18 cellular contexts compared by ENCODE assay signal in the genomic region with DNA sequence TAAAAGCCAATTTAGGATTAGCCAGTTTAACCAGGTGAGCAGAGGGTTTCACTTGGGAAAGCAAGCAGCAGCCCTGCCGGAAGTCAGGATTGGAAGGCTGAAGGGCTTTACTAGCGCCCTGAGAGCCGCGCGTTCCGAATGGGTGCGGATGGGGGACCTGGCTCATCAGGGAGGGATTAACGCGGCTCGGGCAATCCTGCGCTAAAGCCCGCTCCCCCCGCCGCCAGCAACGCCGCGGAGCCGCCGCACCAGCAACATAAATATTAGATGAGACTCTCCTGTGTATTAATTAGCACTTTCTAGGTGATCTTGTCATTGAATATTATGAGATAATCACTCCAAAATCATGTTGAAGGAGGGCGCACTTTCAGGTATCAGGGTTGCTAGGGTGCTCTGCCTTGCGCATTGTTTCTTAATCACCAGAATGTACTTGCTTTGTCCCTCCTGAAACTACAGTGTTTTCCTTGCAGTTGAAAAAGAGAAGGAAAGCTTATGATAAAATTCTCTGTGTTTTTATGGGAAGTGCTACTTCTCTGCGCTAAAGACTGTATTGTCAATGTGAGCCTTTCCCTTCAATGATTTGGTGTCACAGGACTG.
DNase-seq lines count a peak whose midpoint lies in the region; ATAC-seq and TF ChIP-seq lines count a peak whose summit lies in the region.
"Had no signal": no experiment of that assay in that cellular context is flagged by ENCODE, and none has a peak within 500 bp of the region (broad histone marks: within the 10 kb centered on the region; RNA-seq: fewer than 3 reads in every experiment).

No MANE protein-coding gene starts in this region.

- H2BK12ac ChIP-seq in H9 (ENCODE audit: insufficient read length, low read depth, low read length) (no peak overlapping the region), trophoblast cell (ENCODE audit: low read length) (peak overlapping the region; percentile 92)

- H4K91ac ChIP-seq in H9 (ENCODE audit: insufficient read length, low read depth, low read length), result no peak overlapping the region
- peak overlapping the region; percentile 55 for H4K91ac ChIP-seq in trophoblast cell (ENCODE audit: low read depth, low read length)

- H3K27me3 Mint-ChIP-seq in H9 (ENCODE audit: low read depth) (peaks cover 15% of the 10 kb centered on the region), WTC11 (ENCODE audit: low read depth) (peaks cover 11% of the 10 kb centered on the region)
- H3K27me3 Mint-ChIP-seq: CD8-positive, alpha-beta memory T cell had no signal

- H3K4me2 ChIP-seq in H9 (ENCODE audit: insufficient read depth, insufficient read length, low read length) (peak overlapping the region; percentile 33), trophoblast cell (ENCODE audit: low read length) (peak overlapping the region; percentile 57), Karpas-422 (ENCODE audit: low read depth, low read length, poor library complexity, severe bottlenecking) (no peak overlapping the region)

- intact Hi-C loops in A673 (cut with micrococcal nuclease; ENCODE audit: unreplicated experiment), result no loop called here

- H3K4ac ChIP-seq in H9 (ENCODE audit: low read depth, low read length), result no peak overlapping the region
- H3K4ac ChIP-seq in trophoblast cell (ENCODE audit: low read depth, low read length), result no peak overlapping the region

- H3K9me2 ChIP-seq in Karpas-422 (replicated peaks; ENCODE audit: insufficient read depth, low read length), result no peaks in the 10 kb centered on the region

- peaks cover 16 to 22% of the 10 kb centered on the region in 2 experiments for H3K4me1 Mint-ChIP-seq in H9
- H3K4me1 Mint-ChIP-seq in WTC11, result peaks cover 27% of the 10 kb centered on the region
- H3K4me1 Mint-ChIP-seq: CD8-positive, alpha-beta memory T cell had no signal

- no peak overlapping the region for H3K27ac ChIP-seq in H9 (ENCODE audit: insufficient read length, low read depth, low read length)
- H3K27ac ChIP-seq in iPS-18a (ENCODE audit: low read length), result no peak overlapping the region
- no peak overlapping the region for H3K27ac ChIP-seq in trophoblast cell (ENCODE audit: low read depth, low read length)
- no peak overlapping the region for H3K27ac ChIP-seq in A673 (ENCODE audit: low read depth, low read length, poor library complexity, severe bottlenecking)
- H3K27ac ChIP-seq in Karpas-422 (ENCODE audit: low read length), result no peak overlapping the region
- H3K27ac ChIP-seq: gastrocnemius medialis, sigmoid colon had no signal

- H3K18ac ChIP-seq in H9 (ENCODE audit: insufficient read length, low read depth, low read length) (no peak overlapping the region), trophoblast cell (ENCODE audit: low read length) (peak overlapping the region; percentile 82)

- no peak overlapping the region for H3K56ac ChIP-seq in H9 (ENCODE audit: insufficient read length, low read depth, low read length)

- H3K4me1 ChIP-seq in H9 (ENCODE audit: insufficient read depth, low read length) (peaks cover 3% of the 10 kb centered on the region; the same call in 1 of the 2 replicates), iPS-18a (ENCODE audit: control insufficient read depth, low read depth, low read length) (peaks cover 15% of the 10 kb centered on the region), trophoblast cell (ENCODE audit: control insufficient read depth in 1 of 2, insufficient read depth in 2 of 2, low read length in 2 of 2) (peaks cover 3 to 5% of the 10 kb centered on the region in 2 experiments), A673 (ENCODE audit: insufficient read depth, low read length, poor library complexity, severe bottlenecking) (peaks cover 6% of the 10 kb centered on the region), Karpas-422 (ENCODE audit: low read length) (no peaks in the 10 kb centered on the region)
- H3K4me1 ChIP-seq: gastrocnemius medialis, sigmoid colon had no signal

- no peak overlapping the region for H4K8ac ChIP-seq in H9 (replicated peaks; ENCODE audit: insufficient read length, low read depth, low read length)
- peak overlapping the region; percentile 93 for H4K8ac ChIP-seq in trophoblast cell (ENCODE audit: low read depth, low read length)

- peak overlapping the region; percentile 62 for H4K12ac ChIP-seq in trophoblast cell (ENCODE audit: low read depth, low read length)

- H3K23ac ChIP-seq in H9 (ENCODE audit: insufficient read length, low read depth, low read length) (no peak overlapping the region), trophoblast cell (ENCODE audit: low read length) (no peak overlapping the region)

- peak; percentile 96 for ATAC-seq in WTC11
- ATAC-seq: gastrocnemius medialis had no signal

- WGBS in H9 (ENCODE audit: extremely low coverage, insufficient read length, low lambda C conversion rate), result no CpG with 5 or more reads among the region's 22 CpGs
- WGBS in trophoblast cell (ENCODE audit: extremely low coverage, insufficient coverage, insufficient read length), result no CpG with 5 or more reads among the region's 22 CpGs

- POLR2A ChIA-PET in WTC11 (lab: Charles Lee), result no interaction called here
- POLR2A ChIA-PET in A673 (lab: Charles Lee; ENCODE audit: low non-redundant PET), result no interaction called here

- 0 out of 7 replicates have a peak overlapping the region, but pooled peaks of 1 of the 3 experiments have one; percentile 35 for H3K27ac Mint-ChIP-seq in H9
- no peak overlapping the region for H3K27ac Mint-ChIP-seq in WTC11
- H3K27ac Mint-ChIP-seq: CD8-positive, alpha-beta memory T cell had no signal

- H2AK5ac ChIP-seq in H9 (ENCODE audit: insufficient read length, low read length), result no peak overlapping the region
- H2AK5ac ChIP-seq in trophoblast cell (ENCODE audit: low read length), result no peak overlapping the region

- H4K20me1 ChIP-seq in H9 (ENCODE audit: control insufficient read depth, insufficient read depth, insufficient read length) (no peaks in the 10 kb centered on the region), Karpas-422 (ENCODE audit: insufficient read depth, low read depth, low read length) (no peaks in the 10 kb centered on the region)

- H3K14ac ChIP-seq in H9 (ENCODE audit: insufficient read depth, low read length) (no peak overlapping the region; the same call in 1 of the 2 replicates), trophoblast cell (ENCODE audit: low read length) (peak overlapping the region; percentile 70)

- no peak overlapping the region for H2BK20ac ChIP-seq in H9 (ENCODE audit: low read depth, low read length, poor library complexity, severe bottlenecking)

- DNase-seq in H9, result peak; percentile 67
- peak; percentile 65 for DNase-seq in WTC11 (ENCODE audit: low spot score)
- no peak for DNase-seq in trophoblast cell
- DNase-seq in NCI-H146 (lab: John Stamatoyannopoulos, UW), result no peak
- DNase-seq in A673 (ENCODE audit: low spot score), result no peak
- no peak for DNase-seq in Karpas-422
- no peak for DNase-seq in occipital lobe (lab: John Stamatoyannopoulos, UW)
- DNase-seq: activated CD4-positive, alpha-beta T cell treated with anti-CD3 and anti-CD28 coated beads for 48 hours; activated CD8-positive, alpha-beta memory T cell treated with anti-CD3 and anti-CD28 coated beads, Interleukin-2, amount 50 U/mL, for 4 hours; anterior cingulate cortex; CD8-positive, alpha-beta memory T cell; gastrocnemius medialis; NCI-H1694; NCI-H446 treated with DMSO at 0.1 percent for 48 hours; sigmoid colon; stimulated activated CD4-positive, alpha-beta T cell treated with anti-CD3 and anti-CD28 coated beads, Interleukin-2, amount 100 ng/mL, for 48 hours had no signal

- no peaks in the 10 kb centered on the region for H3K23me2 ChIP-seq in H9 (ENCODE audit: insufficient read length, low read depth, low read length, poor library complexity, severe bottlenecking)

- H3K9me3 Mint-ChIP-seq in H9 (no peaks in the 10 kb centered on the region), WTC11 (no peaks in the 10 kb centered on the region)
- H3K9me3 Mint-ChIP-seq: neural crest cell had no signal

- no peak overlapping the region for H4K5ac ChIP-seq in H9 (ENCODE audit: insufficient read length, low read depth, low read length)

- no TSS peak for BruUV-seq in A673 (replicated peaks; lab: Mats Ljungman, UMichigan)

- H3K4me3 Mint-ChIP-seq in H9 (peak overlapping the region; percentile 62 to 70), WTC11 (peak overlapping the region; percentile 65)
- H3K4me3 Mint-ChIP-seq: CD8-positive, alpha-beta memory T cell; neural crest cell had no signal

- no peaks in the 10 kb centered on the region for H3K9me3 ChIP-seq in H9 (ENCODE audit: control insufficient read depth, low read depth, low read length)
- H3K9me3 ChIP-seq in iPS-18a (ENCODE audit: control insufficient read depth, low read depth, low read length), result no peaks in the 10 kb centered on the region
- no peaks in the 10 kb centered on the region for H3K9me3 ChIP-seq in trophoblast cell (ENCODE audit: insufficient read depth, low read depth, low read length)
- H3K9me3 ChIP-seq in A673 (ENCODE audit: low read depth, low read length, poor library complexity, severe bottlenecking), result no peaks in the 10 kb centered on the region
- no peaks in the 10 kb centered on the region for H3K9me3 ChIP-seq in Karpas-422 (ENCODE audit: low read length)
- H3K9me3 ChIP-seq: gastrocnemius medialis, sigmoid colon had no signal

- H3K27me3 ChIP-seq in H9 (ENCODE audit: insufficient read depth, low read length), result no peaks in the 10 kb centered on the region
- peaks cover 19% of the 10 kb centered on the region for H3K27me3 ChIP-seq in iPS-18a (ENCODE audit: control insufficient read depth, insufficient read depth, low read length)
- H3K27me3 ChIP-seq in trophoblast cell (ENCODE audit: insufficient read depth, low read length), result no peaks in the 10 kb centered on the region
- H3K27me3 ChIP-seq in A673 (replicated peaks; ENCODE audit: insufficient read depth, low read depth, low read length, poor library complexity), result no peaks in the 10 kb centered on the region
- no peaks in the 10 kb centered on the region for H3K27me3 ChIP-seq in Karpas-422 (ENCODE audit: low read length)

- no peak overlapping the region for H3T11ph ChIP-seq in H9 (ENCODE audit: low read length)

- H3K9ac ChIP-seq in H9 (ENCODE audit: extremely low read depth, insufficient read length, low read length), result no peak overlapping the region
- no peak overlapping the region for H3K9ac ChIP-seq in iPS-18a (ENCODE audit: low read length)
- H3K9ac ChIP-seq in trophoblast cell (ENCODE audit: low read length), result peak overlapping the region; percentile 17
- H3K9ac ChIP-seq in Karpas-422 (ENCODE audit: low read length), result no peak overlapping the region

- CTCF ChIA-PET in WTC11 (lab: Charles Lee), result no interaction called here
- CTCF ChIA-PET in A673 (lab: Charles Lee), result no interaction called here

- no peak overlapping the region for H2BK120ac ChIP-seq in H9 (ENCODE audit: low read depth, low read length, poor library complexity, severe bottlenecking)
- H2BK120ac ChIP-seq in trophoblast cell (ENCODE audit: insufficient read depth, low read length, poor library complexity), result peak overlapping the region; percentile 91

- TF ChIP-seq CTCF in H9 (conservative IDR thresholded peaks at IDR 0.05) (0 out of 3 replicates have a peak, but pooled peaks have one; percentile 8), WTC11 (IDR thresholded peaks at IDR 0.05) (no peak), A673 (conservative IDR thresholded peaks at IDR 0.05; ENCODE audit: low read depth, low read length) (no peak)

- H3K36me3 ChIP-seq in iPS-18a (ENCODE audit: control insufficient read depth, low read depth, low read length) (no peaks in the 10 kb centered on the region), trophoblast cell (ENCODE audit: control insufficient read depth in 1 of 2, insufficient read depth in 2 of 2, low read length in 2 of 2) (no peaks in the 10 kb centered on the region), A673 (ENCODE audit: insufficient read depth, low read length, poor library complexity, severe bottlenecking) (no peaks in the 10 kb centered on the region), Karpas-422 (ENCODE audit: insufficient read depth, low read length) (no peaks in the 10 kb centered on the region)
- H3K36me3 ChIP-seq: gastrocnemius medialis, sigmoid colon had no signal

- no peak overlapping the region for H2AFZ ChIP-seq in H9 (ENCODE audit: low read length)
- peak overlapping the region; percentile 23 for H2AFZ ChIP-seq in trophoblast cell (ENCODE audit: insufficient read depth, low read length, poor library complexity)
- H2AFZ ChIP-seq in Karpas-422 (ENCODE audit: low read length), result no peak overlapping the region

- H3K36me3 Mint-ChIP-seq in H9 (ENCODE audit: insufficient read depth in 1 of 3, low read depth in 3 of 3) (no peaks in the 10 kb centered on the region), WTC11 (no peaks in the 10 kb centered on the region)
- H3K36me3 Mint-ChIP-seq: CD8-positive, alpha-beta memory T cell had no signal

- H2BK5ac ChIP-seq in H9 (ENCODE audit: insufficient read length, low read length) (no peak overlapping the region), trophoblast cell (ENCODE audit: low read depth, low read length, poor library complexity) (peak overlapping the region; percentile 79)

- H3K79me1 ChIP-seq in H9 (ENCODE audit: insufficient read depth, low read depth, low read length, poor library complexity, severe bottlenecking) (no peaks in the 10 kb centered on the region), trophoblast cell (ENCODE audit: low read length) (peaks cover 3% of the 10 kb centered on the region)

- H3K4me3 ChIP-seq in iPS-18a (ENCODE audit: low read length) (peak overlapping the region; percentile 45), trophoblast cell (ENCODE audit: low read depth, low read length) (no peak overlapping the region), A673 (ENCODE audit: low read depth, low read length, poor library complexity, severe bottlenecking) (no peak overlapping the region), Karpas-422 (ENCODE audit: low read length) (no peak overlapping the region)
- H3K4me3 ChIP-seq: gastrocnemius medialis, sigmoid colon had no signal

- H3K79me2 ChIP-seq in H9 (ENCODE audit: insufficient read depth, low read length) (no peaks in the 10 kb centered on the region), trophoblast cell (ENCODE audit: control insufficient read depth, insufficient read depth, low read length, poor library complexity) (peaks cover 2% of the 10 kb centered on the region), Karpas-422 (ENCODE audit: low read length) (no peaks in the 10 kb centered on the region)

- no peak overlapping the region for H2BK15ac ChIP-seq in H9 (ENCODE audit: low read depth, low read length)

Comparison
In these comparisons a context has a peak if more than half of its experiments do, and no peak if none do; other contexts are left out.
1. DNase-seq: peak in H9 (single experiment) and WTC11 (single experiment); none in trophoblast cell (0 of 2), NCI-H146 (single experiment), A673 (single experiment), Karpas-422 (single experiment) and occipital lobe (single experiment).